In the genomic region with DNA sequence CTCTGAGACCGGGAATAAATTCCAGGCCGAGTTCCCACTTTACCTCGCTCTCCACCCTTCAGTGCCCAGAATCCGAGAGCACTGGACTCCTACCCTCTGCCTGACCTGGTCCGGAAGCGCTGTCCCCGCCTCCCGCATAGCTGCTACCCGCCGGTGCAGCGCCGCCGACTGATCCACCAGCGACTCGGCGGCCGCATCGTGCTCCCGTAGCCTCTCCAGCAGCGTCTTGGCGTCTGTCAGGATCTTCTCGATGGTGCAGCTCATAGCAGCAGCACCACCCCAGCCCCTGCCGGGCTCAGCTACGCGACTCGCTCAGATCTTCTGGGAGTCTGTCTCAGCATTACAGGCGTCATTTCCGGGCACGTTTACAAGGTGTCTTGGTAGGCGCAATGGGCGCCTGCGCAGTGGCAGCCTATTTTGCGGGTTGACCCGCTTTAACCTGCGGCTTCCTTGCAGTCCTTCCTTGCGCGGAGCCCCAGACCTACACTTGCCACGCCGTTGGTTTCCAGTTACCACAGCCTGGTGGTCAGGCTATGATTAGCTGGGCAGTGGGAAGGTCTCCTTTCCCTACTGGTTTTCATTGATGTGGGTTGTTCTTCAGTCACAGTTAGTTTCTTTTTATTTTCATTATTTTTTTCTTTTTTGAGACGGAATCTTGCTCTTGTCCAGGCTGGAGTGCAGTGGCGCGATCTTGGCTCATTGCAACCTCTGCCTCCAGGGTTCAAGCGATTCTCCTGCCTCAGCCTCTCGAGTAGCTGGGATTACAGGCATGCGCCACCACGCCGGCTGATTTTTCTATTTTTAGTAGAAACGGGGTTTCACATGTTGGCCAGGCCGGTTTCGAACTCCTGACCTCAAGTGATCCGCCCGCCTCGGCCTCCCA, we compare ENCODE assay signal across 1 cellular context.
TF ChIP-seq lines count a peak whose summit lies in the region.

TSS of gene SIKE1 (minus strand) at position 342 of the 883 bp plus-strand sequence. CDS start at position 264, 78 bp downstream.

TF ChIP-seq in GM23338, 12 proteins besides CTCF, POLR2A, EP300 and RAD21:
- TF ChIP-seq ZNF462 (CRISPR knock-in tag; IDR thresholded peaks at IDR 0.05), result no peak
- no peak for TF ChIP-seq REST (IDR thresholded peaks at IDR 0.05; ENCODE audit: unreplicated experiment)
- TF ChIP-seq, protein P1, sequence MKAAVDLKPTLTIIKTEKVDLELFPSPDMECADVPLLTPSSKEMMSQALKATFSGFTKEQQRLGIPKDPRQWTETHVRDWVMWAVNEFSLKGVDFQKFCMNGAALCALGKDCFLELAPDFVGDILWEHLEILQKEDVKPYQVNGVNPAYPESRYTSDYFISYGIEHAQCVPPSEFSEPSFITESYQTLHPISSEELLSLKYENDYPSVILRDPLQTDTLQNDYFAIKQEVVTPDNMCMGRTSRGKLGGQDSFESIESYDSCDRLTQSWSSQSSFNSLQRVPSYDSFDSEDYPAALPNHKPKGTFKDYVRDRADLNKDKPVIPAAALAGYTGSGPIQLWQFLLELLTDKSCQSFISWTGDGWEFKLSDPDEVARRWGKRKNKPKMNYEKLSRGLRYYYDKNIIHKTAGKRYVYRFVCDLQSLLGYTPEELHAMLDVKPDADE (IDR thresholded peaks at IDR 0.05), result peak; percentile 66
- TF ChIP-seq CREB1 (CRISPR knock-in tag; IDR thresholded peaks at IDR 0.05; ENCODE audit: low read depth), result peak; percentile 94
- TF ChIP-seq ZNF114 (CRISPR knock-in tag; IDR thresholded peaks at IDR 0.05), result no peak; the same call in 1 of the 2 replicates
- TF ChIP-seq POLR2AphosphoS5 (IDR thresholded peaks at IDR 0.05; ENCODE audit: low read depth), result peak; percentile 85
